In the genomic region with DNA sequence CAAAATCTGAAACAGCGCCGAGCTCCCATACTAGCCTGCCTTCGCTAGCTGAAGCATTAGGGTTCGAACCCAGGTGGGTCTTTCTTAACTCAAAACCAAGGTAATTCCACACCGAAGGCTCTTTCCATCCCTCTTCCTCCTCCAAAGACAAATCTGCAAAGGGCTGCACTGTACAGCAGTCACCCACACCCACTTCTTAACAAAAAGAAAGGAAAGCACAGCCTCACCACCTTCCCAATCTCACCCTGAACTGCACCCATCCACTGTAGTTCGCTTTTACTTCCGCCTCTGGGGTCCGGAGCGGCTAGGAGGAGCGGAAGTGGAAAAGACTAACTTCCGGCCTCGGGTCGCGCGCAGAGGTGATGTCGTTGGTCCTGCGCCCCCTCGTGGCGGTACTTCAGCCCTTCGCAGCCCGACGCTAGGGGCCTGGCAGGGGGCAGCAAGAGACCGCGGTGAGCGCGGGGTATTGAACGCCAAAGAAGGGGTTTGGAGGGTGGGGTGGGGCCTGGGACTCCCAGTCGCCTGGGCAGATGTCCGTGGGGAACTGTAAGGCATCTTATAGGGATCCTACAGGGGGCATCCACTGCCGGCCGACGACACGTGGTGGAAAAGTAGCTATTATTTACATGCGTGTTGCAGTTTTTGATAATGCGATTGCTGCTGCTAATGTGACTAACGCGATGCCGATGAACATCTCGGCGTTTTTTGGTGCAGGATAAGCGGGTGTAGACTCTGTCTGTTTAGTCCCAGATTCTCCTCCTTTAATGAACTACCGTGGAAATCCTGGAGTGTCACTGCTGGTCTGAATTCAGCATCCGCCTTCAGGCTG, we compare ENCODE assay signal across 8 cellular contexts. TPM values are rescaled to one million over a fixed set of nuclear protein-coding genes. Genes with fewer than 3 reads are reported as not detected.
A peak's percentile ranks its signal among the peaks of the same experiment; 100 is the strongest.
DNase-seq lines count a peak whose midpoint lies in the region; ATAC-seq and TF ChIP-seq lines count a peak whose summit lies in the region.

A gene with protein sequence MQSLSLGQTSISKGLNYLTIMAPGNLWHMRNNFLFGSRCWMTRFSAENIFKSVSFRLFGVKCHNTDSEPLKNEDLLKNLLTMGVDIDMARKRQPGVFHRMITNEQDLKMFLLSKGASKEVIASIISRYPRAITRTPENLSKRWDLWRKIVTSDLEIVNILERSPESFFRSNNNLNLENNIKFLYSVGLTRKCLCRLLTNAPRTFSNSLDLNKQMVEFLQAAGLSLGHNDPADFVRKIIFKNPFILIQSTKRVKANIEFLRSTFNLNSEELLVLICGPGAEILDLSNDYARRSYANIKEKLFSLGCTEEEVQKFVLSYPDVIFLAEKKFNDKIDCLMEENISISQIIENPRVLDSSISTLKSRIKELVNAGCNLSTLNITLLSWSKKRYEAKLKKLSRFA (minus strand): TSS at position 290 of the 829 bp plus-strand sequence. CDS start 619 bp downstream, outside the sequence.

- H2BK15ac ChIP-seq in neuronal stem cell (ENCODE audit: low read length) = no peak within 1 kb of the TSS

- no peak within 1 kb of the TSS for H2BK5ac ChIP-seq in neuronal stem cell (ENCODE audit: low read length)

- H2BK120ac ChIP-seq in neuronal stem cell (ENCODE audit: low read depth, low read length) = no peak within 1 kb of the TSS

- no peak within 1 kb of the TSS for H4K8ac ChIP-seq in neuronal stem cell (ENCODE audit: low read depth, low read length)

- H2BK12ac ChIP-seq in neuronal stem cell (ENCODE audit: low read length) = no peak within 1 kb of the TSS

- H3K27ac ChIP-seq in foreskin keratinocyte (peak within 1 kb of the TSS; percentile 2), neuronal stem cell (replicated peaks; ENCODE audit: low read length) (no peak within 1 kb of the TSS), substantia nigra (ENCODE audit: low read depth, low read length, poor library complexity, severe bottlenecking) (peak within 1 kb of the TSS; percentile 65)

- in situ Hi-C loops in HAP-1 (cut with MboI; ENCODE audit: low sequenced_read_pairs) = loop anchor here (25.0 kb wide), 1 partner anchor 557 kb away; a partner anchor contains a TSS

- H4K91ac ChIP-seq in neuronal stem cell (ENCODE audit: low read depth, low read length, poor library complexity) = no peak within 1 kb of the TSS

- H3K4ac ChIP-seq in neuronal stem cell (ENCODE audit: low read length) = no peak within 1 kb of the TSS

- H3K4me3 ChIP-seq in HAP-1 = peak within 1 kb of the TSS; percentile 81
- H3K4me3 ChIP-seq in MG63 = peak within 1 kb of the TSS; percentile 82
- H3K4me3 ChIP-seq in neuronal stem cell (ENCODE audit: low read length in 2 of 2) = peak within 1 kb of the TSS; percentile 64 to 90

- H3K4me2 ChIP-seq in neuronal stem cell (ENCODE audit: insufficient read depth, low read length, poor library complexity, severe bottlenecking) = peak within 1 kb of the TSS; percentile 70

- peaks cover 7% of the 10 kb centered on the region for H3K4me1 ChIP-seq in HAP-1
- no peaks in the 10 kb centered on the region for H3K4me1 ChIP-seq in foreskin keratinocyte
- H3K4me1 ChIP-seq in neuronal stem cell (ENCODE audit: control insufficient read depth in 2 of 2, insufficient read depth in 1 of 2, low read depth in 1 of 2, low read length in 2 of 2) = peaks cover 0 to 1% of the 10 kb centered on the region in 2 donors

- no CpG with 5 or more reads among the region's 43 CpGs for WGBS in neuronal stem cell (ENCODE audit: extremely low coverage in 2 of 2, insufficient read length in 2 of 2, insufficient replicate concordance in 1 of 2), 2 donors

- H3K14ac ChIP-seq in neuronal stem cell (ENCODE audit: low read length) = no peak within 1 kb of the TSS

- ATAC-seq in foreskin keratinocyte = peak; percentile 96

- H3K27me3 ChIP-seq in HAP-1 (ENCODE audit: low read depth) = no peaks in the 10 kb centered on the region
- no peaks in the 10 kb centered on the region for H3K27me3 ChIP-seq in MG63
- H3K27me3 ChIP-seq in foreskin keratinocyte = no peaks in the 10 kb centered on the region
- H3K27me3 ChIP-seq in neuronal stem cell (ENCODE audit: control insufficient read depth in 3 of 3, insufficient read depth in 3 of 3, low read depth in 1 of 3, low read length in 3 of 3) = peaks cover 0 to under 1% (median 0%) of the 10 kb centered on the region in 3 experiments

- peak within 1 kb of the TSS; percentile 93 for H2AFZ ChIP-seq in neuronal stem cell (ENCODE audit: low read length)

- TF ChIP-seq CTCF in foreskin keratinocyte (conservative IDR thresholded peaks at IDR 0.05) = peak; percentile 99

- H3K36me3 ChIP-seq in HAP-1 (replicated peaks) (0 out of 2 replicates have a peak, but pooled peaks cover 4% of the 10 kb centered on the region), MG63 (peaks cover 3% of the 10 kb centered on the region; the same call in 1 of the 2 replicates), neuronal stem cell (replicated peaks in 1 of 2; ENCODE audit: control insufficient read depth in 2 of 2, insufficient read depth in 2 of 2, low read length in 2 of 2) (peaks cover 1 to 33% of the 10 kb centered on the region in 2 donors)

- H3K23ac ChIP-seq in neuronal stem cell (ENCODE audit: low read depth, low read length, poor library complexity) = peak within 1 kb of the TSS; percentile 35

- no peak within 1 kb of the TSS for H2AK5ac ChIP-seq in neuronal stem cell (ENCODE audit: low read depth, low read length)

- DNase-seq in GDM1 (lab: John Stamatoyannopoulos, UW) = peak; percentile 91
- DNase-seq in HAP-1 (ENCODE audit: low spot score in 2 of 2) = peak; percentile 90 to 97
- peak; percentile 86 for DNase-seq in MG63
- peak; percentile 59 for DNase-seq in SIG-M5 (lab: John Stamatoyannopoulos, UW)
- DNase-seq in activated gamma-delta T cell (lab: John Stamatoyannopoulos, UW) = peak; percentile 62
- DNase-seq in foreskin keratinocyte = peak; percentile 70 to 84
- peak; percentile 91 for DNase-seq in neuronal stem cell (ENCODE audit: low spot score)
- peak; percentile 6 to 93 (median 86) for DNase-seq in substantia nigra (lab: John Stamatoyannopoulos, UW)

- H3K18ac ChIP-seq in neuronal stem cell (ENCODE audit: low read length) = peak within 1 kb of the TSS; percentile 23

- no peaks in the 10 kb centered on the region for H3K79me1 ChIP-seq in neuronal stem cell (ENCODE audit: low read depth, low read length)

- no peak within 1 kb of the TSS for H3K9ac ChIP-seq in neuronal stem cell (ENCODE audit: low read depth, low read length, poor library complexity)

- H3K9me3 ChIP-seq in HAP-1 (no peaks in the 10 kb centered on the region), MG63 (no peaks in the 10 kb centered on the region), neuronal stem cell (replicated peaks in 1 of 2; ENCODE audit: control insufficient read depth in 2 of 2, insufficient read depth in 1 of 2, low read depth in 1 of 2, low read length in 2 of 2) (peaks cover 0 to 7% of the 10 kb centered on the region in 2 donors)

RNA-seq across cellular contexts. Expression of the gene that starts here (rescaled TPM):
- 4.8 and 6.9 TPM in 2 replicates for total RNA-seq in MG63 (2014; rRNA removed; shearing (Covaris generic); ENCODE audit: low replicate concordance)
- total RNA-seq in foreskin keratinocyte = 10.9 and 11.0 TPM in 2 replicates
- polyA plus RNA-seq in foreskin keratinocyte = 5.6 and 6.3 TPM in 2 replicates
- 8.7 TPM for polyA plus RNA-seq in neuronal stem cell (2013, experiment 1 of 2)
- 8.2 TPM for polyA plus RNA-seq in neuronal stem cell (2013, experiment 2 of 2)
